Comparison of ENCODE assay signal across 32 cellular contexts in the genomic region with DNA sequence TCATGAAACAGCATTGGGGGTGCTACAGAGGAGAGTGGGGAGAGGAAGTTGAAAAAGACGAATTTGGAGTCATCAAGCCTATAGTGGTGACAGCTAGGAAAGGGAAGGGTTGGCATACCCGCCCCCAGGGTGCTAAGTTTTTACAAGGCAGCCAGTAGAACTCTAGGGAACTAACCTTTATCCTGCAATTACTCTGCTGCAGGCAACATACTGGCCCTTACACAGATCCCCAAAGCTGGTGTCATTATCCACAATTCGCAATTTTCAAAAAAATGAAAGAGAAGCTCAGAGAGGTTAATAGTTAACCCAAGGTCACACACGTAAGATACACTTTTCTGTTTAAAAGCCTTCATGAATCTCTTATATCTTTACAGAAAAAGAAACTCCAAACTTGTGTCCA.
"Had no signal": no experiment of that assay in that cellular context is flagged by ENCODE, and none has a peak within 500 bp of the region (broad histone marks: within the 10 kb centered on the region; RNA-seq: fewer than 3 reads in every experiment).

No MANE protein-coding gene starts in this region.

- H3K27me3 ChIP-seq: body of pancreas had no signal

- DNase-seq: activated CD4-positive, alpha-beta memory T cell treated with anti-CD3 and anti-CD28 coated beads for 36 hours; activated CD4-positive, alpha-beta T cell treated with anti-CD3 and anti-CD28 coated beads for 36 hours; activated CD4-positive, alpha-beta T cell treated with anti-CD3 and anti-CD28 coated beads, Interleukin-2, amount 10 ng/mL, durations not matched to agents 24 days and 14 days; activated CD4-positive, CD25-positive, alpha-beta regulatory T cell; activated CD4-positive, CD25-positive, alpha-beta regulatory T cell treated with anti-CD3 and anti-CD28 coated beads, Interleukin-2, amount 50 U/mL, for 72 hours; activated CD8-positive, alpha-beta memory T cell treated with anti-CD3 and anti-CD28 coated beads, Interleukin-2, amount 10 ng/mL, durations not matched to agents 7 days and 5 days; activated CD8-positive, alpha-beta memory T cell treated with anti-CD3 and anti-CD28 coated beads, Interleukin-2, amount 50 U/mL, for 4 hours; activated CD8-positive, alpha-beta T cell treated with anti-CD3 and anti-CD28 coated beads, Interleukin-2, amount 10 ng/mL, durations not matched to agents 7 days and 5 days; activated effector memory CD4-positive, alpha-beta T cell treated with anti-CD3 and anti-CD28 coated beads, Interleukin-2, amount 50 U/mL, for 16 hours; activated naive CD4-positive, alpha-beta T cell treated with anti-CD3 and anti-CD28 coated beads for 36 hours; activated naive CD8-positive, alpha-beta T cell treated with anti-CD3 and anti-CD28 coated beads for 36 hours; activated naive CD8-positive, alpha-beta T cell treated with anti-CD3 and anti-CD28 coated beads, Interleukin-2, amount 50 U/mL, for 24 hours; activated T-cell treated with anti-CD3 and anti-CD28 coated beads, Interleukin-2, amount 50 U/mL, for 1 hour; activated T-cell treated with anti-CD3 and anti-CD28 coated beads, Interleukin-2, amount 50 U/mL, for 48 hours; adrenal gland; amygdala; aorta; body of pancreas; caudate nucleus; cortex of kidney; dermis blood vessel endothelial cell; effector CD4-positive, alpha-beta T cell; esophagus squamous epithelium; foreskin melanocyte; SW 1271; T-cell; T1000 had no signal

- H3K27ac ChIP-seq: adrenal gland, body of pancreas, epithelial cell of prostate, esophagus squamous epithelium, gastroesophageal sphincter had no signal

- H3K4me3 ChIP-seq: adrenal gland, body of pancreas, esophagus squamous epithelium, gastroesophageal sphincter had no signal

- ATAC-seq: activated CD4-positive, alpha-beta T cell treated with anti-CD3 and anti-CD28 coated beads for 36 hours; activated CD8-positive, alpha-beta memory T cell treated with anti-CD3 and anti-CD28 coated beads, Interleukin-2, amount 10 ng/mL, durations not matched to agents 7 days and 5 days; activated CD8-positive, alpha-beta T cell treated with anti-CD3 and anti-CD28 coated beads, Interleukin-2, amount 10 ng/mL, durations not matched to agents 7 days and 5 days; activated naive CD8-positive, alpha-beta T cell treated with anti-CD3 and anti-CD28 coated beads, Interleukin-2, amount 50 U/mL, for 24 hours; body of pancreas; gastroesophageal sphincter; T-cell had no signal

- FAIRE-seq: colon, endometrium, endothelial cell of umbilical vein had no signal

- H3K4me1 ChIP-seq: adrenal gland, esophagus squamous epithelium, gastroesophageal sphincter had no signal

- H3K36me3 ChIP-seq: adrenal gland, esophagus squamous epithelium, gastroesophageal sphincter had no signal

- H3K9me3 ChIP-seq: adrenal gland, body of pancreas, esophagus squamous epithelium, gastroesophageal sphincter had no signal
